ENCODE assay signal across 12 cellular contexts in genomic region chr9:120741701-120742100, GRCh38. TPM values are rescaled to one million over a fixed set of nuclear protein-coding genes. Genes with fewer than 3 reads are reported as not detected.
A peak's percentile ranks its signal among the peaks of the same experiment; 100 is the strongest.
DNase-seq lines count a peak whose midpoint lies in the region; ATAC-seq and TF ChIP-seq lines count a peak whose summit lies in the region.
"Had no signal": no experiment of that assay in that cellular context is flagged by ENCODE, and none has a peak within 500 bp of the region (broad histone marks: within the 10 kb centered on the region; RNA-seq: fewer than 3 reads in every experiment).

No MANE protein-coding gene starts in this region.

- H3F3A ChIP-seq in PC-3 (ENCODE audit: low read length, unreplicated experiment): no peaks in the 10 kb centered on the region

- H2AFZ ChIP-seq in PC-3 (ENCODE audit: low read length): no peak overlapping the region

- no peaks in the 10 kb centered on the region for H3K36me3 ChIP-seq in PC-3 (ENCODE audit: low read depth, low read length)

- ATAC-seq in PC-3: no peak
- ATAC-seq in GM21825 (IDR thresholded peaks at IDR 0.05; ENCODE audit: unreplicated experiment): no peak
- ATAC-seq: CD8-positive, alpha-beta T cell had no signal

- no peak overlapping the region for H3K27ac ChIP-seq in PC-3 (ENCODE audit: low read length)
- no peak overlapping the region for H3K27ac ChIP-seq in coronary artery

- BruUV-seq in PC-3 (replicated peaks; lab: Mats Ljungman, UMichigan): no TSS peak

- no peaks in the 10 kb centered on the region for H3K9me3 ChIP-seq in PC-3 (ENCODE audit: low read length)

- no peaks in the 10 kb centered on the region for H3K9me2 ChIP-seq in PC-3 (replicated peaks; ENCODE audit: low read length)

- H3K4me1 ChIP-seq in PC-3 (ENCODE audit: insufficient read depth, low read length): peaks cover 10% of the 10 kb centered on the region

- intact Hi-C loops in PC-3 (cut with micrococcal nuclease): loop anchor here (2.0 kb wide), 1 partner anchor 121 kb away; no protein-coding TSS in a partner anchor

- peak; percentile 20 for DNase-seq in ELR (ENCODE audit: low read depth)
- DNase-seq in PC-3: peak; percentile 26
- DNase-seq in dermis blood vessel endothelial cell: peak; percentile 28
- peak; percentile 12 for DNase-seq in iris pigment epithelial cell (ENCODE audit: low read depth)
- no peak for DNase-seq in coronary artery (ENCODE audit: low spot score)
- no peak for DNase-seq in D341Med (ENCODE audit: low spot score)
- DNase-seq in GM19238 (ENCODE audit: insufficient read length, low spot score): no peak
- DNase-seq: C1 segment of cervical spinal cord; CD8-positive, alpha-beta T cell; COR-L47; KG1 had no signal

- CTCF ChIA-PET in PC-3 (lab: Charles Lee): interaction anchor here (0.6 kb wide), 1 partner anchor 122 kb away, joined by 6 read pairs; no protein-coding TSS in a partner anchor

- no peaks in the 10 kb centered on the region for H3K27me3 ChIP-seq in PC-3 (ENCODE audit: low read length)

- H3K9ac ChIP-seq in PC-3 (ENCODE audit: low read length): no peak overlapping the region

- no peaks in the 10 kb centered on the region for H3K79me2 ChIP-seq in PC-3 (ENCODE audit: low read length)

- TF ChIP-seq CTCF in PC-3 (conservative IDR thresholded peaks at IDR 0.05; ENCODE audit: low read depth, low read length): no peak
- TF ChIP-seq CTCF in coronary artery (IDR thresholded peaks at IDR 0.05): no peak

- 0 out of 2 replicates have a peak overlapping the region, but pooled peaks have one; percentile 17 for H3K4me2 ChIP-seq in PC-3 (ENCODE audit: low read length)

- no peaks in the 10 kb centered on the region for H4K20me1 ChIP-seq in PC-3 (ENCODE audit: low read length)

- no peak overlapping the region for H3K4me3 ChIP-seq in PC-3 (ENCODE audit: low read length)
- no peak overlapping the region for H3K4me3 ChIP-seq in coronary artery

- POLR2A ChIA-PET in PC-3 (lab: Charles Lee; ENCODE audit: unreplicated experiment): no interaction called here

RNA-seq across cellular contexts. Expression of gene MEGF9, which starts 27.4 kb away (rescaled TPM):
- total RNA-seq in PC-3 (2014; rRNA removed) (2.6 and 3.1 TPM in 2 replicates), dermis blood vessel endothelial cell (8.7 and 9.7 TPM in 2 replicates)

RNA-seq across cellular contexts. Expression of gene FBXW2, which starts 51.5 kb away (rescaled TPM):
- total RNA-seq in PC-3 (2014; rRNA removed) (25.0 and 30.5 TPM in 2 replicates), dermis blood vessel endothelial cell (47.5 and 55.7 TPM in 2 replicates)

Comparison
In these comparisons a context has a peak if more than half of its experiments do, and no peak if none do; other contexts are left out.
1. DNase-seq: peak in ELR (single experiment), PC-3 (single experiment), dermis blood vessel endothelial cell (single experiment) and iris pigment epithelial cell (single experiment); none in coronary artery (single experiment), D341Med (single experiment) and GM19238 (single experiment).